Comparison of ENCODE assay signal across 15 cellular contexts in the genomic region with DNA sequence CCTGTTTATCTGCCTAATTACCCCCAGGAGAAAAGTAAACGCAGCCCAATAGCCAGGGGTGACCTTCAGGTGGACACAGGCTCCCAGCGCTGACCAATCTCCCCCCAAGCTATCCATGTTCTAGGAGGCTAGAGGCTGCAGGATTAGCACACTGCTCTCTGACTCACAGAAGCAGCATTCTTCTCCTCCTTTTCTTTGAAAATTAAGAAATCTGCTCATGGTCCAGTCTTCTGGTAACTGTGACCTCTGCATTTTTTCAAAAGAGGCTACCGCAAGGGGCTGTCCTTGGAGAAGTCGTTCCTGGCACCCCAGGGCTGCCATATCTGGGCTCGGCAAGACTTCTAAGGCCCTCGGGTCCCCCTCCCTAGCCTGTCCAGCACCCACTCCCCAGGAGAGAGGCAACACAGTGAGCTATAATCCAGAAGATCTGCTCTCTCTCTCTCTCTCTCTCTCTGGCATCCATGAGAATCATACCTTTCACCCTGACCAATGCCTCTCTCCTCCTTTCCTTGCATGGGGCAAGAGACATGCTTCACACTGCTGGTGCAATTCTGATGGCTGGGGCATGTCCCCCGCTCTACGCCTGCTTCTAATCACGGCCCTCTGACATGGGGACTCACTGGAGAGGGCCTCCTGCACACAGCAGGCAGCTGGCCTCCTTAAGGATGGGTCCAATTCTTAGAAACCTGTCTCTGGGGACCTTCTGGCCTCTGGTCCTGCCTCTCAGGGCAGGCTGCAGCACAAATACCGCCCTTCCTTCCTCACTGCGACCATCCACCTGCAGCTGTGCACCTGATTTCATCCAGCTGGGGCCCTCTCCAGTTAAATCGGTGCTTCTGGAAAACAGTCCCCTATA. TPM values are rescaled to one million over a fixed set of nuclear protein-coding genes. Genes with fewer than 3 reads are reported as not detected.
A peak's percentile ranks its signal among the peaks of the same experiment; 100 is the strongest.
DNase-seq lines count a peak whose midpoint lies in the region; ATAC-seq, FAIRE-seq and TF ChIP-seq lines count a peak whose summit lies in the region.
"Had no signal": no experiment of that assay in that cellular context is flagged by ENCODE, and none has a peak within 500 bp of the region (broad histone marks: within the 10 kb centered on the region; RNA-seq: fewer than 3 reads in every experiment).

No MANE protein-coding gene starts in this region.

- no peak overlapping the region for H2AFZ ChIP-seq in astrocyte (ENCODE audit: low read depth, low read length)

- no peak for TF ChIP-seq POLR2A in vagina (IDR thresholded peaks at IDR 0.05)

- H3K27me3 ChIP-seq in AG04450 (ENCODE audit: control insufficient read depth, insufficient read depth, low read length) = no peaks in the 10 kb centered on the region
- H3K27me3 ChIP-seq in astrocyte (ENCODE audit: insufficient read depth, low read length) = no peaks in the 10 kb centered on the region
- H3K27me3 ChIP-seq in vagina = no peaks in the 10 kb centered on the region
- H3K27me3 ChIP-seq: cardiac muscle cell, gastrocnemius medialis, SJCRH30 had no signal

- ATAC-seq in memory B cell (ENCODE audit: low read depth) = no peak
- ATAC-seq: gastrocnemius medialis had no signal

- TF ChIP-seq CTCF in AG04450 (IDR thresholded peaks at IDR 0.05; ENCODE audit: low read depth, low read length) = no peak
- no peak for TF ChIP-seq CTCF in astrocyte (IDR thresholded peaks at IDR 0.05; ENCODE audit: insufficient read depth, low read depth, low read length)
- no peak for TF ChIP-seq CTCF in D721Med (IDR thresholded peaks at IDR 0.05; ENCODE audit: insufficient read depth, missing control alignments)
- no peak for TF ChIP-seq CTCF in vagina (IDR thresholded peaks at IDR 0.05)

- H4K20me1 ChIP-seq in astrocyte (ENCODE audit: insufficient read depth, low read length) = peaks cover 88% of the 10 kb centered on the region

- DNase-seq in AG04450 (ENCODE audit: low read depth, low spot score) (no peak), EL (peak; percentile 80), astrocyte (ENCODE audit: low read depth) (peak; percentile 44), memory B cell (ENCODE audit: low spot score in 2 of 2) (no peak), D721Med (ENCODE audit: insufficient read length, low spot score) (no peak), NCI-H524 treated with DMSO at 0.1 percent for 48 hours (lab: John Stamatoyannopoulos, UW) (no peak), vagina (ENCODE audit: extremely low spot score in 2 of 2) (no peak), SIG-M5 (lab: John Stamatoyannopoulos, UW) (no peak)
- DNase-seq: gastrocnemius medialis; NCI-H187; SJCRH30; stimulated activated CD4-positive, alpha-beta T cell treated with anti-CD3 and anti-CD28 coated beads, Interleukin-12 subunit alpha, Interleukin-12 subunit beta, amount 100 ng/mL, for 4 hours; stimulated activated naive CD4-positive, alpha-beta T cell had no signal

- no peak overlapping the region for H3K9ac ChIP-seq in astrocyte (ENCODE audit: low read length)

- H3K9me3 ChIP-seq in AG04450 (ENCODE audit: control insufficient read depth, insufficient read depth, low read length) (no peaks in the 10 kb centered on the region; the same call in 1 of the 2 replicates), astrocyte (ENCODE audit: insufficient read depth, low read depth, low read length) (no peaks in the 10 kb centered on the region), vagina (no peaks in the 10 kb centered on the region)
- H3K9me3 ChIP-seq: gastrocnemius medialis, SJCRH30 had no signal

- no peak for FAIRE-seq in astrocyte (lab: Jason Lieb, UNC)
- no peak for FAIRE-seq in D721Med (lab: Jason Lieb, UNC)
- FAIRE-seq: GM12892 had no signal

- H3K4me3 ChIP-seq in AG04450 (ENCODE audit: low read depth, low read length) (no peak overlapping the region), astrocyte (ENCODE audit: insufficient read depth, low read depth, low read length) (no peak overlapping the region), vagina (no peak overlapping the region)
- H3K4me3 ChIP-seq: cardiac muscle cell, gastrocnemius medialis, SJCRH30 had no signal

- H3K4me1 ChIP-seq in astrocyte (ENCODE audit: insufficient read depth, low read length) = peaks cover 8% of the 10 kb centered on the region
- peaks cover 42% of the 10 kb centered on the region for H3K4me1 ChIP-seq in vagina
- H3K4me1 ChIP-seq: SJCRH30 had no signal

- peaks cover 13% of the 10 kb centered on the region for H3K4me1 Mint-ChIP-seq in astrocyte (ENCODE audit: low read depth, unreplicated experiment)
- H3K4me1 Mint-ChIP-seq in memory B cell = peaks cover 34% of the 10 kb centered on the region

- peak overlapping the region; percentile 33 for H3K27ac ChIP-seq in AG04450 (ENCODE audit: low read depth, low read length)
- H3K27ac ChIP-seq in astrocyte (ENCODE audit: low read depth, low read length) = no peak overlapping the region
- no peak overlapping the region for H3K27ac ChIP-seq in vagina
- H3K27ac ChIP-seq: cardiac muscle cell, SJCRH30 had no signal

- H3K36me3 ChIP-seq in astrocyte (ENCODE audit: insufficient read depth, low read length) (peaks cover 5% of the 10 kb centered on the region), vagina (no peaks in the 10 kb centered on the region)
- H3K36me3 ChIP-seq: cardiac muscle cell, gastrocnemius medialis, SJCRH30 had no signal

- intact Hi-C loops in vagina (cut with DNase I) = no loop called here

- H3K27ac Mint-ChIP-seq in astrocyte (ENCODE audit: unreplicated experiment) = peak overlapping the region; percentile 51
- peak overlapping the region; percentile 68 for H3K27ac Mint-ChIP-seq in memory B cell

- H3K9me3 Mint-ChIP-seq in astrocyte (ENCODE audit: unreplicated experiment) (no peaks in the 10 kb centered on the region), memory B cell (no peaks in the 10 kb centered on the region)

- POLR2A ChIA-PET in AG04450 (lab: Yijun Ruan, JAX) = no interaction called here

- peak overlapping the region; percentile 24 for H3K4me2 ChIP-seq in astrocyte (ENCODE audit: low read length)

- no peaks in the 10 kb centered on the region for H3K27me3 Mint-ChIP-seq in astrocyte (ENCODE audit: low read depth, unreplicated experiment)
- no peaks in the 10 kb centered on the region for H3K27me3 Mint-ChIP-seq in memory B cell

- H3K79me2 ChIP-seq in astrocyte (ENCODE audit: insufficient read depth, low read length) = peaks cover 91% of the 10 kb centered on the region

- no peak overlapping the region for H3K4me3 Mint-ChIP-seq in astrocyte (ENCODE audit: unreplicated experiment)
- H3K4me3 Mint-ChIP-seq in memory B cell = no peak overlapping the region

- H3K36me3 Mint-ChIP-seq in astrocyte (ENCODE audit: low read depth, unreplicated experiment) = peaks cover 2% of the 10 kb centered on the region
- peaks cover 3% of the 10 kb centered on the region for H3K36me3 Mint-ChIP-seq in memory B cell

- CTCF ChIA-PET in AG04450 (lab: Charles Lee) = interaction anchor here (0.6 to 1.5 kb wide), 4 partner anchors 26 to 110 kb away, joined by 3 to 4 read pairs (median 3); no protein-coding TSS in a partner anchor

RNA-seq across cellular contexts. Expression of a gene that starts 27.3 kb away (rescaled TPM):
- 161 and 182 TPM in 2 replicates for polyA plus RNA-seq in AG04450 (2011; rRNA removed)
- 120 and 127 TPM in 2 replicates for polyA minus RNA-seq in AG04450 (2011; rRNA and poly(A)+ RNA removed)
- total RNA-seq in astrocyte (102 and 122 TPM in 2 replicates), vagina (101 TPM)

RNA-seq across cellular contexts. Expression of a gene that starts 45.5 kb away (rescaled TPM):
- polyA plus RNA-seq in AG04450 (2011; rRNA removed) = 11.5 and 14.2 TPM in 2 replicates
- polyA minus RNA-seq in AG04450 (2011; rRNA and poly(A)+ RNA removed) = 2.2 and 4.0 TPM in 2 replicates
- 1.5 and 2.3 TPM in 2 replicates for total RNA-seq in astrocyte
- 61.4 TPM for total RNA-seq in vagina
- total RNA-seq: cardiac muscle cell had no signal

Comparison
In these comparisons a context has a peak if more than half of its experiments do, and no peak if none do; other contexts are left out.
1. DNase-seq: peak in EL (single experiment) and astrocyte (single experiment); none in AG04450 (single experiment), memory B cell (0 of 2), D721Med (single experiment), NCI-H524 treated with DMSO at 0.1 percent for 48 hours (single experiment), vagina (0 of 2) and SIG-M5 (single experiment).
2. RNA of a gene that starts 45.5 kb away (total RNA-seq): 61.4 TPM in vagina (single experiment); 1.5 to 2.3 TPM in astrocyte; every median in the first group is over 10 times any median in the second.